14 cellular contexts compared by ENCODE assay signal in the genomic region with DNA sequence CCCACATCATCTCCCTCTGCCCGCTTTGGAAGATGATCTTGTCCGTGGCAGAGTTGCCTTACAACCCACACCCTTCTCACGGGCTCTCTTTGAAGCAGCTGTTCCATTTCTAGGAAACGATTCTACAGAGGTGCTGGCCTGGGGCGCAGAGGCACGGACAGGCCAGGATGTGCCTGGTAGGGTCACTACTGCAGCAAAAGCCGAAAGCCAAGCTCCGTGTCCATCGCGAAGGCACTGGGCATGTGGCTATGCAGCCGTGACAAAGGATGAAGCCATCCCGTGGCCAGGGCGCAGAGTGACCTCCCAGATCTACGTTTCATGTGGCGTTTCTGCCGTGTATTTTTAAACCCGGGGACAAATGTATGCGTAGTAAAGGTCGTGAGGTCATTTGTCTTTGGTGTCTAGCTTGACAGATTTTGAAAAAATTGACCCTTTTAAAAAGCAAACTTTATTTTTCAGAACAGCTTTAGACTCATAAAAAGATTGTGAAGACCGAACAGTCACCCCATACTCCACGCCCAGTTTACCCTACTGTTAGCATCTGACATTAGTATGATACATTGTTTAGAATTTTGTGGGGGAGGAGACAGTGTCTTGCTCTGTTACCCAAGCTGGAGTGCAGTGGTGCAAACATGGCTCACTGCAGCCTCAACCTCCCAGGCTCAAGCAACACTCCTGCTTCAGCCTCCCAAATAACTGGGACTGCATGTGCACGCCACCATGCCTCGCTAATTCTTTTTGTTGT. TPM values are rescaled to one million over a fixed set of nuclear protein-coding genes. Genes with fewer than 3 reads are reported as not detected.
DNase-seq lines count a peak whose midpoint lies in the region; ATAC-seq and TF ChIP-seq lines count a peak whose summit lies in the region.
"Had no signal": no experiment of that assay in that cellular context is flagged by ENCODE, and none has a peak within 500 bp of the region (broad histone marks: within the 10 kb centered on the region; RNA-seq: fewer than 3 reads in every experiment).

No MANE protein-coding gene starts in this region.

- WGBS in hepatocyte (ENCODE audit: low lambda C conversion rate, missing lambda C conversion rate) = 96% methylated on average over 23 of the region's 23 CpGs

- H3K9me2 ChIP-seq in HCT116 (ENCODE audit: insufficient read depth) (no peaks in the 10 kb centered on the region), hepatocyte (replicated peaks; ENCODE audit: insufficient read depth) (no peaks in the 10 kb centered on the region)

- H3K27ac ChIP-seq in HCT116 (ENCODE audit: low read depth, low read length) = peak overlapping the region; percentile 48; the same call in 1 of the 2 replicates
- 0 out of 2 replicates have a peak overlapping the region, but pooled peaks have one; percentile 18 for H3K27ac ChIP-seq in SJSA1
- peak overlapping the region; percentile 52 for H3K27ac ChIP-seq in hepatocyte
- H3K27ac ChIP-seq: neural progenitor cell had no signal

- no peaks in the 10 kb centered on the region for H3K36me3 Mint-ChIP-seq in stimulated activated memory B cell treated with anti-CD40 and anti-IgM and Interleukin-4, amounts not matched to agents 10 μg/mL and 1 μg/mL and 100 μg/mL, for 72 hours
- H3K36me3 Mint-ChIP-seq: neural progenitor cell had no signal

- no peaks in the 10 kb centered on the region for H3K79me2 ChIP-seq in HCT116 (ENCODE audit: insufficient read depth, low read length)
- H3K79me2 ChIP-seq in hepatocyte = no peaks in the 10 kb centered on the region

- H3K4me1 ChIP-seq in HCT116 (ENCODE audit: control insufficient read depth in 1 of 2, insufficient read depth in 2 of 2, low read length in 2 of 2) (peaks cover 27 to 47% of the 10 kb centered on the region in 2 experiments), SJSA1 (replicated peaks) (peaks cover 49% of the 10 kb centered on the region), hepatocyte (ENCODE audit: insufficient read depth) (peaks cover 46% of the 10 kb centered on the region)

- no peak for TF ChIP-seq POLR2A in HCT116 (IDR thresholded peaks at IDR 0.05; ENCODE audit: borderline replicate concordance, extremely low read depth, insufficient read depth, insufficient read length)

- H4K20me1 ChIP-seq in HCT116 (ENCODE audit: insufficient read depth) (no peaks in the 10 kb centered on the region), hepatocyte (ENCODE audit: insufficient read depth, poor library complexity, severe bottlenecking) (no peaks in the 10 kb centered on the region)

- H3K9me3 ChIP-seq in HCT116 (ENCODE audit: control insufficient read depth in 1 of 2, insufficient read depth in 1 of 2, low read depth in 1 of 2, low read length in 2 of 2) (no peaks in the 10 kb centered on the region), SJSA1 (replicated peaks) (no peaks in the 10 kb centered on the region), hepatocyte (ENCODE audit: low read depth) (no peaks in the 10 kb centered on the region)

- no peak overlapping the region for H3K4me3 Mint-ChIP-seq in stimulated activated memory B cell treated with anti-CD40 and anti-IgM and Interleukin-4, amounts not matched to agents 10 μg/mL and 1 μg/mL and 100 μg/mL, for 72 hours

- BruUV-seq in HCT116 (replicated peaks; lab: Mats Ljungman, UMichigan) = no TSS peak

- H3K9ac ChIP-seq in HCT116 (ENCODE audit: low read length) = peak overlapping the region; percentile 48; the same call in 1 of the 2 replicates
- H3K9ac ChIP-seq: neural progenitor cell had no signal

- RAD21 ChIA-PET in HCT116 (lab: Charles Lee; ENCODE audit: low non-redundant PET in 1 of 2, low total read pairs in 2 of 2, uncharacterized antibody in 2 of 2, unreplicated experiment in 2 of 2) = interaction anchor here in 1 of 2 experiments (1.1 kb wide), 1 partner anchor 25 kb away, joined by 3 read pairs; no protein-coding TSS in a partner anchor

- H3K4me3 ChIP-seq in HCT116 (replicated peaks in 1 of 2; ENCODE audit: low read depth in 1 of 2, low read length in 2 of 2) = peak overlapping the region in 1 of 2 experiments; percentile 26; a peak in 1 of 4 replicates
- no peak overlapping the region for H3K4me3 ChIP-seq in SJSA1
- no peak overlapping the region for H3K4me3 ChIP-seq in hepatocyte
- H3K4me3 ChIP-seq: neural progenitor cell had no signal

- TF ChIP-seq CTCF in HCT116 (IDR thresholded peaks at IDR 0.05 in 2 of 3, conservative IDR thresholded peaks at IDR 0.05 in 1 of 3; ENCODE audit: borderline replicate concordance in 1 of 3, insufficient read depth in 1 of 3, low read depth in 2 of 3, low read length in 2 of 3) (no peak), hepatocyte (IDR thresholded peaks at IDR 0.05; ENCODE audit: poor library complexity) (no peak)

- H3K27ac Mint-ChIP-seq in stimulated activated memory B cell treated with anti-CD40 and anti-IgM and Interleukin-4, amounts not matched to agents 10 μg/mL and 1 μg/mL and 100 μg/mL, for 72 hours = peak overlapping the region; percentile 50

- ATAC-seq in HCT116 (peak; percentile 7), GM21526 (IDR thresholded peaks at IDR 0.05; ENCODE audit: low FRiP score, unreplicated experiment) (no peak), HG02610 (IDR thresholded peaks at IDR 0.05; ENCODE audit: unreplicated experiment) (no peak), HG03378 (IDR thresholded peaks at IDR 0.05; ENCODE audit: unreplicated experiment) (no peak)
- ATAC-seq in stimulated activated memory B cell treated with anti-CD40 and anti-IgM and Interleukin-4, amounts not matched to agents 10 μg/mL and 1 μg/mL and 100 μg/mL, for 72 hours = no peak
- ATAC-seq: effector memory CD8-positive, alpha-beta T cell had no signal

- POLR2A ChIA-PET in HCT116 (lab: Charles Lee) = no interaction called here

- H3K4me2 ChIP-seq in HCT116 (ENCODE audit: low read length) (peak overlapping the region; percentile 79), hepatocyte (no peak overlapping the region)
- H3K4me2 ChIP-seq: neural progenitor cell had no signal

- TF ChIP-seq RAD21 in HCT116 (IDR thresholded peaks at IDR 0.05; ENCODE audit: low read depth) = no peak

- DNase-seq in HCT116 (ENCODE audit: low read depth, low spot score) (no peak), SJSA1 (ENCODE audit: low read depth in 1 of 2, low spot score in 2 of 2) (peak in 1 of 2 experiments; percentile 49), hepatocyte (ENCODE audit: low spot score) (no peak)
- DNase-seq in stimulated activated naive CD4-positive, alpha-beta T cell (lab: John Stamatoyannopoulos, UW) = no peak
- DNase-seq: anterior cingulate cortex; effector memory CD8-positive, alpha-beta T cell; left cardiac atrium; NCI-H2081; OCI-M1 had no signal

- H3K27me3 ChIP-seq in HCT116 (ENCODE audit: insufficient read depth, low read length) = no peaks in the 10 kb centered on the region
- H3K27me3 ChIP-seq in SJSA1 (replicated peaks) = no peaks in the 10 kb centered on the region
- no peaks in the 10 kb centered on the region for H3K27me3 ChIP-seq in hepatocyte
- H3K27me3 ChIP-seq: neural progenitor cell had no signal

- intact Hi-C loops in HCT116 (cut with micrococcal nuclease) = no loop called here

- H3K9me3 Mint-ChIP-seq in stimulated activated memory B cell treated with anti-CD40 and anti-IgM and Interleukin-4, amounts not matched to agents 10 μg/mL and 1 μg/mL and 100 μg/mL, for 72 hours = no peaks in the 10 kb centered on the region
- H3K9me3 Mint-ChIP-seq: effector memory CD8-positive, alpha-beta T cell had no signal

- peaks cover 27% of the 10 kb centered on the region for H3K4me1 Mint-ChIP-seq in stimulated activated memory B cell treated with anti-CD40 and anti-IgM and Interleukin-4, amounts not matched to agents 10 μg/mL and 1 μg/mL and 100 μg/mL, for 72 hours

- H2AFZ ChIP-seq in HCT116 (ENCODE audit: low read depth, low read length, poor library complexity, severe bottlenecking) = peak overlapping the region; percentile 86
- no peak overlapping the region for H2AFZ ChIP-seq in hepatocyte
- H2AFZ ChIP-seq: neural progenitor cell had no signal

- H3K27me3 Mint-ChIP-seq in stimulated activated memory B cell treated with anti-CD40 and anti-IgM and Interleukin-4, amounts not matched to agents 10 μg/mL and 1 μg/mL and 100 μg/mL, for 72 hours = peaks cover 7% of the 10 kb centered on the region

- H3K36me3 ChIP-seq in HCT116 (ENCODE audit: control insufficient read depth in 1 of 2, insufficient read depth in 2 of 2, low read length in 2 of 2) = no peaks in the 10 kb centered on the region
- H3K36me3 ChIP-seq in SJSA1 = no peaks in the 10 kb centered on the region
- H3K36me3 ChIP-seq in hepatocyte (replicated peaks; ENCODE audit: insufficient read depth, low read depth) = no peaks in the 10 kb centered on the region
- H3K36me3 ChIP-seq: neural progenitor cell had no signal

- CTCF ChIA-PET in HCT116 (lab: Charles Lee) = no interaction called here

TF ChIP-seq in HCT116, 20 proteins besides CTCF, POLR2A, EP300 and RAD21 (continues in another document):
- TF ChIP-seq SRF (IDR thresholded peaks at IDR 0.05; ENCODE audit: low read depth) = no peak
- TF ChIP-seq JUND (IDR thresholded peaks at IDR 0.05) = no peak
- TF ChIP-seq CBX3 (IDR thresholded peaks at IDR 0.05; ENCODE audit: low read depth) = no peak
- TF ChIP-seq, protein P1, sequence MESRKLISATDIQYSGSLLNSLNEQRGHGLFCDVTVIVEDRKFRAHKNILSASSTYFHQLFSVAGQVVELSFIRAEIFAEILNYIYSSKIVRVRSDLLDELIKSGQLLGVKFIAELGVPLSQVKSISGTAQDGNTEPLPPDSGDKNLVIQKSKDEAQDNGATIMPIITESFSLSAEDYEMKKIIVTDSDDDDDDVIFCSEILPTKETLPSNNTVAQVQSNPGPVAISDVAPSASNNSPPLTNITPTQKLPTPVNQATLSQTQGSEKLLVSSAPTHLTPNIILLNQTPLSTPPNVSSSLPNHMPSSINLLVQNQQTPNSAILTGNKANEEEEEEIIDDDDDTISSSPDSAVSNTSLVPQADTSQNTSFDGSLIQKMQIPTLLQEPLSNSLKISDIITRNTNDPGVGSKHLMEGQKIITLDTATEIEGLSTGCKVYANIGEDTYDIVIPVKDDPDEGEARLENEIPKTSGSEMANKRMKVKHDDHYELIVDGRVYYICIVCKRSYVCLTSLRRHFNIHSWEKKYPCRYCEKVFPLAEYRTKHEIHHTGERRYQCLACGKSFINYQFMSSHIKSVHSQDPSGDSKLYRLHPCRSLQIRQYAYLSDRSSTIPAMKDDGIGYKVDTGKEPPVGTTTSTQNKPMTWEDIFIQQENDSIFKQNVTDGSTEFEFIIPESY (IDR thresholded peaks at IDR 0.05; ENCODE audit: extremely low read depth, insufficient replicate concordance, low read length) = no peak
- no peak for TF ChIP-seq SIN3A (IDR thresholded peaks at IDR 0.05; ENCODE audit: low read depth)

RNA-seq across cellular contexts. Expression of a gene that starts 40.4 kb away (rescaled TPM):
- total RNA-seq in HCT116 (2021; ENCODE audit: unreplicated experiment) = 153 TPM
- 84.8 and 92.4 TPM in 2 replicates for polyA plus RNA-seq in HCT116 (2012)
- 40.0 and 44.3 TPM in 2 replicates for total RNA-seq in SJSA1 (2014; rRNA removed; shearing (Covaris generic))
- total RNA-seq in hepatocyte = 12.9 and 40.3 TPM in 2 replicates
- polyA plus RNA-seq in hepatocyte = 121 and 136 TPM in 2 replicates
